8 cellular contexts compared by ENCODE assay signal in the genomic region with DNA sequence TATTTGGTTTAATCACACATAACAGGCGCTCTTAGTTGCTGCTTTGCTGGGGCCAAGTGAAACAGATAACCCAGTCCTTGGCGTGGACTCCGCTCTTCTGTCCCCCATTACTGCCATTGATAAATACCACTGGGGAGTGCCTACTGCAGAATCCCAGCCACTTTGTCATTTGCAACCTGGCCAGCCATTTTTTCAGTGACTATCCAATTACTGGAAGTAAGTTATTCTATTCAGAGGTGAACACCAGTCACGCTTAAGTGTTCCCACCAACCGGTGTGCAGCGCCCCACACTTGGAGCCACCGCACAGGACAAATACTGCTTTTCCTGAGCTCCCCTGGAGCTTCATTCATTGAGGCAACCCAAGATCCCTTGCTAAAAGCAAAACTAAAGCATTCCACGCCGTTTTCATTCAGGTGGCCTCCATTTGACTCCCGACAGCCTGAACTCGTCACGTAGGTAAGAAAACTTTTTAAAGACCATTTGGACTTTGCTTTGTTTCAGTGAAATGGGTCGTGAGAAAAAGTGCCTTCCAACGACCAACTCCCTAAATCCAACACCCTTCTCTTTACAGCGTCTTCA. TPM values are rescaled to one million over a fixed set of nuclear protein-coding genes. Genes with fewer than 3 reads are reported as not detected.
DNase-seq lines count a peak whose midpoint lies in the region; ATAC-seq, FAIRE-seq and TF ChIP-seq lines count a peak whose summit lies in the region.

No MANE protein-coding gene starts in this region.

- TSS peak; percentile 48 for BruUV-seq in HepG2 (replicated peaks; lab: Mats Ljungman, UMichigan)

- peaks cover 14% of the 10 kb centered on the region for H3K27me3 Mint-ChIP-seq in activated naive CD4-positive, alpha-beta T cell treated with anti-CD3 and anti-CD28 coated beads, Interleukin-2, amount 10 ng/mL, durations not matched to agents 7 days and 5 days
- peaks cover 4% of the 10 kb centered on the region for H3K27me3 Mint-ChIP-seq in activated naive CD8-positive, alpha-beta T cell treated with anti-CD3 and anti-CD28 coated beads, Interleukin-2, amount 50 U/mL, for 24 hours
- H3K27me3 Mint-ChIP-seq in type B pancreatic cell, result peaks cover 13% of the 10 kb centered on the region

- in situ Hi-C loops in HepG2 (cut with HindIII; ENCODE audit: extremely low pct_ligation_motif_present, low pct_unique_long_range_greater_than_20kb), result no loop called here

- H2AFZ ChIP-seq in HepG2 (ENCODE audit: low read length), result no peak overlapping the region

- peak in 1 of 2 experiments; percentile 41; a peak in 2 of 4 replicates for TF ChIP-seq POLR2A in HepG2 (IDR thresholded peaks at IDR 0.05; ENCODE audit: insufficient read depth in 1 of 2, low read depth in 2 of 2, low read length in 2 of 2)

- H3K36me3 Mint-ChIP-seq in activated naive CD4-positive, alpha-beta T cell treated with anti-CD3 and anti-CD28 coated beads, Interleukin-2, amount 10 ng/mL, durations not matched to agents 7 days and 5 days, result peaks cover 15% of the 10 kb centered on the region
- peaks cover 13% of the 10 kb centered on the region for H3K36me3 Mint-ChIP-seq in activated naive CD8-positive, alpha-beta T cell treated with anti-CD3 and anti-CD28 coated beads, Interleukin-2, amount 50 U/mL, for 24 hours (ENCODE audit: low read depth)
- H3K36me3 Mint-ChIP-seq in type B pancreatic cell, result no peaks in the 10 kb centered on the region

- peaks cover 63% of the 10 kb centered on the region for H3K4me1 Mint-ChIP-seq in activated naive CD4-positive, alpha-beta T cell treated with anti-CD3 and anti-CD28 coated beads, Interleukin-2, amount 10 ng/mL, durations not matched to agents 7 days and 5 days
- peaks cover 61% of the 10 kb centered on the region for H3K4me1 Mint-ChIP-seq in activated naive CD8-positive, alpha-beta T cell treated with anti-CD3 and anti-CD28 coated beads, Interleukin-2, amount 50 U/mL, for 24 hours
- H3K4me1 Mint-ChIP-seq in type B pancreatic cell (ENCODE audit: unreplicated experiment), result peaks cover 53% of the 10 kb centered on the region

- H3K4me3 Mint-ChIP-seq in activated naive CD4-positive, alpha-beta T cell treated with anti-CD3 and anti-CD28 coated beads, Interleukin-2, amount 10 ng/mL, durations not matched to agents 7 days and 5 days, result peak overlapping the region; percentile 95
- H3K4me3 Mint-ChIP-seq in activated naive CD8-positive, alpha-beta T cell treated with anti-CD3 and anti-CD28 coated beads, Interleukin-2, amount 50 U/mL, for 24 hours, result peak overlapping the region; percentile 92
- peak overlapping the region; percentile 89 for H3K4me3 Mint-ChIP-seq in type B pancreatic cell

- H3K4me3 ChIP-seq in HepG2 (replicated peaks in 1 of 3; ENCODE audit: insufficient read depth in 1 of 3, low read depth in 2 of 3, low read length in 3 of 3), result peak overlapping the region; percentile 72 to 90 (median 82)

- POLR2A ChIA-PET in HepG2 (lab: Yijun Ruan, JAX), result interaction anchor here (0.7 to 3.5 kb wide), 4 partner anchors 27 to 98 kb away, joined by 3 to 24 read pairs (median 10); no protein-coding TSS in a partner anchor

- ATAC-seq in activated naive CD8-positive, alpha-beta T cell treated with anti-CD3 and anti-CD28 coated beads, Interleukin-2, amount 50 U/mL, for 24 hours, result no peak
- peak; percentile 1; the same call in 1 of the 3 replicates for ATAC-seq in HepG2
- ATAC-seq in GM21526 (IDR thresholded peaks at IDR 0.05; ENCODE audit: low FRiP score, unreplicated experiment), result no peak

- H3K27ac Mint-ChIP-seq in activated naive CD4-positive, alpha-beta T cell treated with anti-CD3 and anti-CD28 coated beads, Interleukin-2, amount 10 ng/mL, durations not matched to agents 7 days and 5 days, result peak overlapping the region; percentile 98
- H3K27ac Mint-ChIP-seq in activated naive CD8-positive, alpha-beta T cell treated with anti-CD3 and anti-CD28 coated beads, Interleukin-2, amount 50 U/mL, for 24 hours, result peak overlapping the region; percentile 95
- H3K27ac Mint-ChIP-seq in type B pancreatic cell, result peak overlapping the region; percentile 87

- H3K79me2 ChIP-seq in HepG2 (ENCODE audit: insufficient read depth, low read length), result peaks cover 62% of the 10 kb centered on the region

- no peaks in the 10 kb centered on the region for H3K36me3 ChIP-seq in HepG2 (replicated peaks in 1 of 2; ENCODE audit: control insufficient read depth in 1 of 2, insufficient read depth in 2 of 2, low read length in 2 of 2)

- no peaks in the 10 kb centered on the region for H3K9me3 ChIP-seq in HepG2 (ENCODE audit: low read length)

- H4K20me1 ChIP-seq in HepG2 (ENCODE audit: insufficient read depth, low read length), result peaks cover 58% of the 10 kb centered on the region

- no peaks in the 10 kb centered on the region; a peak in 2 of 5 replicates for H3K27me3 ChIP-seq in HepG2 (ENCODE audit: control insufficient read depth in 1 of 2, insufficient read depth in 2 of 2, low read length in 2 of 2)

- no peak for DNase-seq in activated naive CD4-positive, alpha-beta T cell treated with anti-CD3 and anti-CD28 coated beads, Interleukin-2, amount 10 ng/mL, durations not matched to agents 7 days and 5 days
- DNase-seq in activated naive CD4-positive, alpha-beta T cell treated with Interleukin-2 at 50 U/mL for 16 hours, result no peak
- DNase-seq in activated naive CD8-positive, alpha-beta T cell treated with anti-CD3 and anti-CD28 coated beads, Interleukin-2, amount 50 U/mL, for 24 hours, result no peak
- DNase-seq in HepG2 (ENCODE audit: low spot score) (peak; percentile 61), type B pancreatic cell (ENCODE audit: extremely low spot score, unreplicated experiment) (no peak), NCI-H187 treated with DMSO at 0.1 percent for 48 hours (lab: John Stamatoyannopoulos, UW) (no peak), HK-2 (ENCODE audit: unreplicated experiment) (no peak)

- no peaks in the 10 kb centered on the region for H3K9me3 Mint-ChIP-seq in activated naive CD4-positive, alpha-beta T cell treated with anti-CD3 and anti-CD28 coated beads, Interleukin-2, amount 10 ng/mL, durations not matched to agents 7 days and 5 days
- no peaks in the 10 kb centered on the region for H3K9me3 Mint-ChIP-seq in activated naive CD8-positive, alpha-beta T cell treated with anti-CD3 and anti-CD28 coated beads, Interleukin-2, amount 50 U/mL, for 24 hours
- H3K9me3 Mint-ChIP-seq in type B pancreatic cell, result no peaks in the 10 kb centered on the region

- peak overlapping the region; percentile 95 for H3K9ac ChIP-seq in HepG2 (ENCODE audit: insufficient read depth, low read depth, low read length)

- no peak for TF ChIP-seq RAD21 in HepG2 (CRISPR knock-in tag; IDR thresholded peaks at IDR 0.05)

- H3K27ac ChIP-seq in HepG2 (ENCODE audit: extremely low read length, insufficient read depth, low read length), result peak overlapping the region; percentile 74

- CTCF ChIA-PET in activated naive CD4-positive, alpha-beta T cell treated with anti-CD3 and anti-CD28 coated beads, Interleukin-2, amount 10 ng/mL, durations not matched to agents 7 days and 5 days (lab: Charles Lee), result interaction anchor here (0.8 kb wide), 1 partner anchor 47 kb away, joined by 6 read pairs; no protein-coding TSS in a partner anchor
- CTCF ChIA-PET in HepG2 (lab: Yijun Ruan, JAX; ENCODE audit: low intra/inter-chr PET ratio, low total read pairs), result interaction anchor here (1.0 kb wide), 1 partner anchor 47 kb away, joined by 3 read pairs; no protein-coding TSS in a partner anchor

- no peak for TF ChIP-seq CTCF in HepG2 (CRISPR knock-in tag; IDR thresholded peaks at IDR 0.05)
- no peak for TF ChIP-seq CTCF in type B pancreatic cell (conservative IDR thresholded peaks at IDR 0.05)

- no peak for TF ChIP-seq EP300 in HepG2 (IDR thresholded peaks at IDR 0.05; ENCODE audit: low read depth in 2 of 2, low read length in 2 of 2)
- no peak for TF ChIP-seq EP300 in HepG2 (CRISPR knock-in tag; IDR thresholded peaks at IDR 0.05; ENCODE audit: borderline replicate concordance)

- WGBS in HepG2 (ENCODE audit: low lambda C conversion rate), result 2% methylated on average over 15 of the region's 15 CpGs

- peak overlapping the region; percentile 90 for H3K4me2 ChIP-seq in HepG2 (ENCODE audit: low read depth, low read length)

- intact Hi-C loops in HepG2 (cut with micrococcal nuclease; ENCODE audit: unreplicated experiment), result loop anchor here (1.0 kb wide), 1 partner anchor 25 kb away; no protein-coding TSS in a partner anchor

- FAIRE-seq in HepG2 (lab: Jason Lieb, UNC), result no peak

- H3K4me1 ChIP-seq in HepG2 (ENCODE audit: insufficient read depth, low read length), result peaks cover 63% of the 10 kb centered on the region

TF ChIP-seq in HepG2, 621 proteins besides CTCF, POLR2A, EP300 and RAD21 (continues in another document):
- TF ChIP-seq ZEB1 (IDR thresholded peaks at IDR 0.05; ENCODE audit: insufficient replicate concordance, low read depth), result no peak

RNA-seq across cellular contexts. Expression of gene USP7, which starts 1.8 kb away (rescaled TPM):
- total RNA-seq in HepG2 (2016; rRNA removed; fragmentation: Illumina TruSeq; extraction: Trizol), result 173 and 177 TPM in 2 replicates
- 42.2 and 47.1 TPM in 2 replicates for total RNA-seq in HepG2 (2016; cell fraction: cytosol; rRNA removed; fragmentation: Illumina TruSeq; extraction: Trizol; ENCODE audit: low read depth)
- total RNA-seq in HepG2 (2016; cell fraction: insoluble cytoplasmic fraction; rRNA removed; fragmentation: Illumina TruSeq; extraction: Trizol), result 166 and 185 TPM in 2 replicates
- total RNA-seq in HepG2 (2016; cell fraction: membrane; rRNA removed; fragmentation: Illumina TruSeq; extraction: Trizol), result 53.5 and 58.7 TPM in 2 replicates
- total RNA-seq in HepG2 (2016; cell fraction: nucleus; rRNA removed; fragmentation: Illumina TruSeq; extraction: Trizol), result 231 and 239 TPM in 2 replicates
- 52.5 and 58.4 TPM in 2 replicates for polyA plus RNA-seq in HepG2 (2011; rRNA removed)
- polyA plus RNA-seq in HepG2 (2011; cell fraction: cytosol; rRNA removed), result 16.6 and 26.6 TPM in 2 replicates
- polyA plus RNA-seq in HepG2 (2011; cell fraction: nucleus; rRNA removed), result 77.7 and 102 TPM in 2 replicates
- polyA plus RNA-seq in HepG2 (2012), result 151 and 152 TPM in 2 replicates
- 5.3 and 6.8 TPM in 2 replicates for polyA plus RNA-seq in HepG2 (2016; cell fraction: cytosol; fragmentation: Illumina TruSeq; extraction: Trizol; ENCODE audit: low read depth)
- polyA plus RNA-seq in HepG2 (2016; cell fraction: insoluble cytoplasmic fraction; fragmentation: Illumina TruSeq; extraction: Trizol; ENCODE audit: low read depth), result 200 and 216 TPM in 2 replicates
- polyA plus RNA-seq in HepG2 (2016; cell fraction: membrane; fragmentation: Illumina TruSeq; extraction: Trizol; ENCODE audit: low read depth), result 18.6 and 26.0 TPM in 2 replicates
- polyA plus RNA-seq in HepG2 (2016; cell fraction: nucleus; fragmentation: Illumina TruSeq; extraction: Trizol; ENCODE audit: insufficient read depth, low read depth), result 243 and 249 TPM in 2 replicates
- 135 and 250 TPM in 2 replicates for polyA minus RNA-seq in HepG2 (2011; rRNA and poly(A)+ RNA removed; ENCODE audit: low replicate concordance)
- polyA minus RNA-seq in HepG2 (2011; cell fraction: cytosol; rRNA and poly(A)+ RNA removed), result 49.2 and 87.1 TPM in 2 replicates
- polyA minus RNA-seq in HepG2 (2011; cell fraction: nucleus; rRNA and poly(A)+ RNA removed), result 329 and 403 TPM in 2 replicates
- total RNA-seq in type B pancreatic cell (ENCODE audit: low replicate concordance), result 106 and 118 TPM in 2 replicates
